28 cellular contexts compared by ENCODE assay signal in the genomic region with DNA sequence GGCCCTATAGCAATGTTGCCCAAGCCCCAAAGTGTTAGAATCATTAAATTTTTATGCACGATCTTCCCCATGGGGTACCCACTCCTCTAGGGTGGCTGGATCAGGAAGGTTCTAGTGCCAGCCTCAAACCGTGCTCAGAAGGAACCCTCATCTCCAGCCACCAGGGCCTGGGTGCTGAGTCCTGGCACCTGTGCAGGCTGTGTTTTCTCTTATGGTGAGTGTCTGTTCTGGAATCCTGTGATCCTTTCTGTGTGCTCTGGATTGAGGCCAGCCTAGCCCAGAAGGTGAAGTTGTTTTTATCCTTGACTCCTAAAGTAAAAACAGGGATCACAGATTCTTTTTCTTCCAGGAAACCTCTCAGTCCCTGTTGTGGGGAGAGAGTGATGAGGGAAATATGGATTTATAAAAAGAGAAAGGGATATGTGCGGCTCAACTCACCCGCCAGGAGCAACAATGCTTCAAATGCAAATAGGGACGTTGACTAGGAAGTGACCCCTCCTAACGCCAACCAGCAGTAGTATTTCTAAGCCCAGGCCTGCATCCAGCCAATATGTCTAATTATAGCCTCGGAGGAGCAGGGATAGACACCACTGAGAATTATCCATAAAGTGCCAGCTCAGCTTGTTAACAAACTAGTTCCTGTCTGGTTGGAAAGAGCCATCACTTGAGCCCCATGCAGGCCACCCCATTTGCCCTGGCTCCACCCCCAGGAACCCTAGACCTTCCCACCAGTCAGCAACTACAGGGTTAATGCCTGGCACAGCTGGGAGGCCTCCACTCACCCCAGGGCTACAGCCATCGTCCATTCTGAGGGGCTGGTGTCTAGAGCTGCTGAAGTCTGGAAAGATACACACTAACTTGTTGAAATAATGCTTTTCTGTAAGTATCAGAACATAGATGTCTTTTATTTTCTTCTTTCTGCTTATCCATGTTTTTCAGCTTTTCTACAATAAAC.
DNase-seq lines count a peak whose midpoint lies in the region; ATAC-seq and TF ChIP-seq lines count a peak whose summit lies in the region.
"Had no signal": no experiment of that assay in that cellular context is flagged by ENCODE, and none has a peak within 500 bp of the region (broad histone marks: within the 10 kb centered on the region; RNA-seq: fewer than 3 reads in every experiment).

No MANE protein-coding gene starts in this region.

- DNase-seq in NCI-H69 (lab: John Stamatoyannopoulos, UW) (peak; percentile 83), suprapubic skin (ENCODE audit: low spot score in 2 of 2) (no peak)
- no peak for DNase-seq in activated CD4-positive, alpha-beta T cell treated with anti-CD3 and anti-CD28 coated beads, Interleukin-2, amount 50 U/mL, for 4 hours
- DNase-seq: activated CD4-positive, CD25-positive, alpha-beta regulatory T cell treated with anti-CD3 and anti-CD28 coated beads, Interleukin-2, amount 50 U/mL, for 72 hours; activated CD8-positive, alpha-beta T cell treated with anti-CD3 and anti-CD28 coated beads, Interleukin-2, amount 10 ng/mL, durations not matched to agents 7 days and 5 days; activated effector memory CD4-positive, alpha-beta T cell treated with Interleukin-2 at 50 U/mL for 16 hours; activated T-cell treated with anti-CD3 and anti-CD28 coated beads for 4 hours; anterior cingulate cortex; effector memory CD8-positive, alpha-beta T cell; hypothalamus; immature natural killer cell; Karpas-422; mesendoderm; naive B cell; NCI-H1694 treated with DMSO at 0.1 percent for 48 hours; occipital lobe; Peyer's patch; stimulated activated CD4-positive, alpha-beta T cell treated with anti-CD3 and anti-CD28 coated beads, Interleukin-2, amount 100 ng/mL, for 48 hours; substantia nigra; T-cell had no signal

- H3K4me1 ChIP-seq in esophagus (ENCODE audit: control insufficient read depth in 2 of 2, insufficient read depth in 2 of 2, low read length in 1 of 2) (peaks cover 2 to 7% of the 10 kb centered on the region in 2 donors), muscle layer of colon (ENCODE audit: insufficient read depth, low read length) (peaks cover 27% of the 10 kb centered on the region), stomach smooth muscle (ENCODE audit: control insufficient read depth, insufficient read depth, low read length) (peaks cover 15% of the 10 kb centered on the region), suprapubic skin (peaks cover 28% of the 10 kb centered on the region)
- H3K4me1 ChIP-seq: foreskin keratinocyte, Peyer's patch had no signal

- H3K4me3 ChIP-seq in esophagus (ENCODE audit: low read depth in 1 of 2, low read length in 2 of 2) (no peak overlapping the region), muscle layer of colon (ENCODE audit: low read depth in 1 of 2, low read length in 2 of 2) (no peak overlapping the region), stomach smooth muscle (ENCODE audit: low read length in 2 of 2) (no peak overlapping the region), suprapubic skin (no peak overlapping the region)
- H3K4me3 ChIP-seq: coronary artery, GM12878, Peyer's patch, SJSA1 had no signal

- no peak for ATAC-seq in GM18867 (IDR thresholded peaks at IDR 0.05; ENCODE audit: unreplicated experiment)
- ATAC-seq: activated CD8-positive, alpha-beta T cell treated with anti-CD3 and anti-CD28 coated beads, Interleukin-2, amount 10 ng/mL, durations not matched to agents 7 days and 5 days; effector memory CD8-positive, alpha-beta T cell; GM12878; T-cell had no signal

- H3K9ac ChIP-seq in muscle layer of colon (ENCODE audit: low read length) (peak overlapping the region; percentile 9), stomach smooth muscle (ENCODE audit: low read length in 2 of 2) (peak overlapping the region in 1 of 2 donors; percentile 21)

- H3K27me3 ChIP-seq in esophagus (ENCODE audit: control insufficient read depth in 1 of 2, insufficient read depth in 2 of 2, low read length in 2 of 2) (no peaks in the 10 kb centered on the region), muscle layer of colon (ENCODE audit: control insufficient read depth in 1 of 2, insufficient read depth in 2 of 2, low read length in 2 of 2) (no peaks in the 10 kb centered on the region), stomach smooth muscle (ENCODE audit: control insufficient read depth in 1 of 2, insufficient read depth in 2 of 2, low read length in 2 of 2) (no peaks in the 10 kb centered on the region), suprapubic skin (no peaks in the 10 kb centered on the region)
- H3K27me3 ChIP-seq: Peyer's patch, SJSA1 had no signal

- no peak for TF ChIP-seq EP300 in suprapubic skin (IDR thresholded peaks at IDR 0.05)

- no peak for TF ChIP-seq POLR2A in suprapubic skin (IDR thresholded peaks at IDR 0.05)

- H3K9me3 ChIP-seq in esophagus (ENCODE audit: control insufficient read depth in 2 of 2, insufficient read depth in 1 of 2, low read depth in 1 of 2, low read length in 1 of 2) (no peaks in the 10 kb centered on the region), muscle layer of colon (ENCODE audit: low read length) (no peaks in the 10 kb centered on the region), stomach smooth muscle (ENCODE audit: control insufficient read depth in 2 of 2, low read length in 2 of 2) (no peaks in the 10 kb centered on the region), suprapubic skin (no peaks in the 10 kb centered on the region)
- H3K9me3 ChIP-seq: Peyer's patch, SJSA1 had no signal

- WGBS in esophagus, 2 donors, result 38 to 48% methylated on average over 8 of the region's 8 CpGs
- 62% methylated on average over 7 of the region's 8 CpGs for WGBS in suprapubic skin

- TF ChIP-seq CTCF in suprapubic skin (IDR thresholded peaks at IDR 0.05), result no peak

- H3K27ac ChIP-seq in esophagus (ENCODE audit: low read depth in 2 of 2, low read length in 1 of 2) (peak overlapping the region; percentile 9 to 73), muscle layer of colon (ENCODE audit: low read depth, low read length) (peak overlapping the region; percentile 66), stomach smooth muscle (ENCODE audit: low read length) (peak overlapping the region; percentile 31), suprapubic skin (no peak overlapping the region)
- H3K27ac ChIP-seq: coronary artery, SJSA1 had no signal

- no peaks in the 10 kb centered on the region for H3K36me3 ChIP-seq in esophagus (ENCODE audit: control insufficient read depth in 2 of 2, insufficient read depth in 2 of 2, low read length in 1 of 2)
- no peaks in the 10 kb centered on the region for H3K36me3 ChIP-seq in muscle layer of colon (ENCODE audit: insufficient read depth, low read length)
- H3K36me3 ChIP-seq in stomach smooth muscle (ENCODE audit: control insufficient read depth in 2 of 2, insufficient read depth in 2 of 2, low read length in 2 of 2), result no peaks in the 10 kb centered on the region
- no peaks in the 10 kb centered on the region for H3K36me3 ChIP-seq in suprapubic skin
- H3K36me3 ChIP-seq: Peyer's patch, SJSA1 had no signal
